In the genomic region with DNA sequence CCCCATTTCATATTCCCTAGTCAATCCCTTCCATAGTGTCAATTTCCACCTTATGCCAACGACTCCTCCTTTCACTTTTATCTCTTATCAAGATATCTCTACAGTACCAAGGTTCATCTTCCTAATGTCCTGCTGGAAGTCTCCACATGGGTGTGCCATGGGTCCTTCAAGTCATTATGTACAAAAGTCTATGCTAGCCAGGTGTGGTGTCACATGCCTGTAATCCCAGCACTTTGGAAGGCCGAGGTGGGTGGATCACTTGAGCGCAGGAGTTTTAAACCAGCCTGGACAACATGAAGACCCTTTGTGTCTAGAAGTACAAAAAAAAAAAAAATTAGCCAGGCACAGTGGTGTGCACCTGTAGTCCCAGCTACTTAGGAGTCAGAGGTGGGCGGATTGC, we compare ENCODE assay signal across 28 cellular contexts. TPM values are rescaled to one million over a fixed set of nuclear protein-coding genes. Genes with fewer than 3 reads are reported as not detected.
"Had no signal": no experiment of that assay in that cellular context is flagged by ENCODE, and none has a peak within 500 bp of the region (broad histone marks: within the 10 kb centered on the region; RNA-seq: fewer than 3 reads in every experiment).

No MANE protein-coding gene starts in this region.

- DNase-seq: activated CD4-positive, alpha-beta memory T cell treated with anti-CD3 and anti-CD28 coated beads, Interleukin-2, amount 10 ng/mL, durations not matched to agents 7 days and 5 days; activated CD4-positive, alpha-beta T cell treated with anti-CD3 and anti-CD28 coated beads, Interleukin-2, amount 50 U/mL, for 1 hour; activated CD4-positive, CD25-positive, alpha-beta regulatory T cell; activated CD8-positive, alpha-beta memory T cell treated with anti-CD3 and anti-CD28 coated beads, Interleukin-2, amount 50 U/mL, for 4 hours; activated naive CD4-positive, alpha-beta T cell; activated T-cell treated with anti-CD3 and anti-CD28 coated beads, Interleukin-2, amount 50 U/mL, for 72 hours; aorta; caudate nucleus; KG1; NCI-H1092; NCI-H1417; NCI-H1930; NCI-H2107; NCI-H345; NCI-H510A; NCI-H69; NK-92 treated with Interleukin-12 subunit alpha and Interleukin-12 subunit beta, amount 100 ng/mL, for 24 hours; OCI-M1; Right ventricle myocardium superior; SJCRH30; SK-N-SH; T-helper 1 cell had no signal

- H3K4me3 ChIP-seq: breast epithelium, SJCRH30 had no signal

- H3K4me1 ChIP-seq: breast epithelium had no signal

- H3K9me3 Mint-ChIP-seq: activated CD4-positive, alpha-beta memory T cell treated with anti-CD3 and anti-CD28 coated beads, Interleukin-2, amount 10 ng/mL, durations not matched to agents 7 days and 5 days; activated naive CD4-positive, alpha-beta T cell treated with anti-CD3 and anti-CD28 coated beads, Interleukin-2, amount 50 U/mL, for 24 hours had no signal

- H3K9me3 ChIP-seq: breast epithelium, SJCRH30, SK-N-SH had no signal

- H3K9ac ChIP-seq: SK-N-SH had no signal

- H3K4me3 Mint-ChIP-seq: activated CD4-positive, alpha-beta memory T cell treated with anti-CD3 and anti-CD28 coated beads, Interleukin-2, amount 10 ng/mL, durations not matched to agents 7 days and 5 days; activated naive CD4-positive, alpha-beta T cell treated with anti-CD3 and anti-CD28 coated beads, Interleukin-2, amount 50 U/mL, for 24 hours; activated T-cell treated with anti-CD3 and anti-CD28 coated beads, Interleukin-2, amount 50 U/mL, for 72 hours had no signal

- H3K27ac ChIP-seq: breast epithelium, RWPE1, SJCRH30, VCaP had no signal

- H3K4me2 ChIP-seq: SK-N-SH had no signal

- H3K27me3 ChIP-seq: breast epithelium, SJCRH30 had no signal

- H3K36me3 ChIP-seq: breast epithelium, SJCRH30 had no signal

- H3K27me3 Mint-ChIP-seq: activated CD4-positive, alpha-beta memory T cell treated with anti-CD3 and anti-CD28 coated beads, Interleukin-2, amount 10 ng/mL, durations not matched to agents 7 days and 5 days; activated naive CD4-positive, alpha-beta T cell treated with anti-CD3 and anti-CD28 coated beads, Interleukin-2, amount 50 U/mL, for 24 hours had no signal

- H3K27ac Mint-ChIP-seq: activated CD4-positive, alpha-beta memory T cell treated with anti-CD3 and anti-CD28 coated beads, Interleukin-2, amount 10 ng/mL, durations not matched to agents 7 days and 5 days; activated naive CD4-positive, alpha-beta T cell treated with anti-CD3 and anti-CD28 coated beads, Interleukin-2, amount 50 U/mL, for 24 hours; activated T-cell treated with anti-CD3 and anti-CD28 coated beads, Interleukin-2, amount 50 U/mL, for 72 hours had no signal

- ATAC-seq: activated T-cell treated with anti-CD3 and anti-CD28 coated beads, Interleukin-2, amount 50 U/mL, for 72 hours; Panc1 had no signal

RNA-seq across cellular contexts. Expression of gene PRTFDC1, which starts 47.6 kb away (rescaled TPM):
- total RNA-seq: MCF 10A had no signal
